In genomic region chr3:52005571-52005986, GRCh38 we compare ENCODE assay signal across 8 cellular contexts. TPM values are rescaled to one million over a fixed set of nuclear protein-coding genes. Genes with fewer than 3 reads are reported as not detected.
A peak's percentile ranks its signal among the peaks of the same experiment; 100 is the strongest.
DNase-seq lines count a peak whose midpoint lies in the region; ATAC-seq and TF ChIP-seq lines count a peak whose summit lies in the region.

No MANE protein-coding gene starts in this region.

- peak overlapping the region; percentile 62 for H3K27ac Mint-ChIP-seq in osteocyte (ENCODE audit: unreplicated experiment)

- DNase-seq in ELR (ENCODE audit: low read depth) (peak; percentile 48), RWPE1 (ENCODE audit: low spot score) (peak; percentile 25), foreskin fibroblast (peak; percentile 71 to 84), osteocyte (ENCODE audit: extremely low spot score, unreplicated experiment) (no peak), NOMO-1 (lab: John Stamatoyannopoulos, UW; ENCODE audit: unreplicated experiment in 2 of 2) (no peak), NCI-H187 (lab: John Stamatoyannopoulos, UW) (no peak), GF-D8 (lab: John Stamatoyannopoulos, UW) (no peak)

- peak overlapping the region; percentile 58 for H3K27ac ChIP-seq in RWPE1

- CTCF ChIA-PET in RWPE1 (lab: Yijun Ruan, JAX) = interaction anchor here (1.0 kb wide), 1 partner anchor 48 kb away, joined by 4 read pairs; no protein-coding TSS in a partner anchor

- no peaks in the 10 kb centered on the region for H3K36me3 Mint-ChIP-seq in osteocyte (ENCODE audit: unreplicated experiment)

- H3K4me3 Mint-ChIP-seq in osteocyte (ENCODE audit: unreplicated experiment) = no peak overlapping the region

- H3K9me3 Mint-ChIP-seq in osteocyte (ENCODE audit: unreplicated experiment) = no peaks in the 10 kb centered on the region

- peaks cover 22% of the 10 kb centered on the region for H3K4me1 Mint-ChIP-seq in osteocyte (ENCODE audit: unreplicated experiment)

- no peaks in the 10 kb centered on the region for H3K27me3 Mint-ChIP-seq in osteocyte (ENCODE audit: unreplicated experiment)

- H3K4me3 ChIP-seq in foreskin fibroblast (ENCODE audit: low read depth in 1 of 2, low read length in 2 of 2) = no peak overlapping the region

- TF ChIP-seq CTCF in RWPE1 (conservative IDR thresholded peaks at IDR 0.05; ENCODE audit: low read depth) (no peak), foreskin fibroblast (IDR thresholded peaks at IDR 0.05; ENCODE audit: low read depth, low read length) (no peak), osteocyte (IDR thresholded peaks at IDR 0.05) (no peak)

- ATAC-seq in GM21381 (IDR thresholded peaks at IDR 0.05; ENCODE audit: unreplicated experiment) = no peak

- POLR2A ChIA-PET in RWPE1 (lab: Yijun Ruan, JAX; ENCODE audit: low non-redundant PET) = interaction anchor here (1.0 kb wide), 1 partner anchor 10 kb away, joined by 3 read pairs; the partner anchor contains the start of gene RPL29

RNA-seq across cellular contexts. Expression of gene RPL29, which starts 9.9 kb away (rescaled TPM):
- total RNA-seq in osteocyte = 881 and 957 TPM in 2 replicates

RNA-seq across cellular contexts. Expression of gene ACY1, which starts 22.2 kb away (rescaled TPM):
- 31.0 and 40.1 TPM in 2 replicates for total RNA-seq in osteocyte

RNA-seq across cellular contexts. Expression of gene ABHD14A, which starts 30.7 kb away (rescaled TPM):
- total RNA-seq in osteocyte = 12.2 and 14.6 TPM in 2 replicates

RNA-seq across cellular contexts. Expression of gene ABHD14B, which starts 31.7 kb away (rescaled TPM):
- 42.7 and 45.2 TPM in 2 replicates for total RNA-seq in osteocyte

RNA-seq across cellular contexts. Expression of gene PCBP4, which starts 38.3 kb away (rescaled TPM):
- 47.5 and 50.8 TPM in 2 replicates for total RNA-seq in osteocyte

Comparison
In these comparisons a context has a peak if more than half of its experiments do, and no peak if none do; other contexts are left out.
1. DNase-seq: peak in ELR (single experiment), RWPE1 (single experiment) and foreskin fibroblast (2 of 2); none in osteocyte (single experiment), NOMO-1 (0 of 2), NCI-H187 (0 of 2) and GF-D8 (single experiment).